Comparison of ENCODE assay signal across 3 cellular contexts in genomic region chr15:30393664-30393991, GRCh38. TPM values are rescaled to one million over a fixed set of nuclear protein-coding genes. Genes with fewer than 3 reads are reported as not detected.
"Had no signal": no experiment of that assay in that cellular context is flagged by ENCODE, and none has a peak within 500 bp of the region (broad histone marks: within the 10 kb centered on the region; RNA-seq: fewer than 3 reads in every experiment).

No MANE protein-coding gene starts in this region.

RNA-seq across cellular contexts. Expression of gene CHRFAM7A, which starts 0.3 kb away (rescaled TPM):
- total RNA-seq: activated B cell treated with CpG ODN at 0.5 μM for 24 hours; activated T-helper 1 cell treated with anti-CD3 and anti-CD28 coated beads, Interleukin-12 subunit alpha, Interleukin-12 subunit beta, Interleukin-2, Interleukin-4 antibody, amounts not matched to agents 30 ng/mL and 10 ng/mL and 1 ng/mL, durations not matched to agents 14 hours and 24 hours and 36 hours had no signal

RNA-seq across cellular contexts. Expression of gene GOLGA8R, which starts 20.4 kb away (rescaled TPM):
- total RNA-seq: ascending aorta had no signal
